Comparison of ENCODE assay signal across 9 cellular contexts in genomic region chr16:88303890-88304819, GRCh38.
DNase-seq lines count a peak whose midpoint lies in the region; ATAC-seq and TF ChIP-seq lines count a peak whose summit lies in the region.
"Had no signal": no experiment of that assay in that cellular context is flagged by ENCODE, and none has a peak within 500 bp of the region (broad histone marks: within the 10 kb centered on the region; RNA-seq: fewer than 3 reads in every experiment).

No MANE protein-coding gene starts in this region.

- H3K27ac ChIP-seq in upper lobe of right lung, result peak overlapping the region; percentile 6
- H3K27ac ChIP-seq in A673 (ENCODE audit: low read depth, low read length, poor library complexity, severe bottlenecking), result no peak overlapping the region

- CTCF ChIA-PET in A673 (lab: Charles Lee), result no interaction called here

- intact Hi-C loops in upper lobe of right lung (cut with DNase I) (no loop called here), A673 (cut with micrococcal nuclease; ENCODE audit: unreplicated experiment) (no loop called here)

- peak; percentile 74 for DNase-seq in HS-27A (ENCODE audit: low read depth)
- peak; percentile 93 to 97 for DNase-seq in cardiac fibroblast (ENCODE audit: low read depth in 2 of 2)
- DNase-seq in left kidney (ENCODE audit: low read depth, low spot score), result peak; percentile 89
- no peak for DNase-seq in upper lobe of right lung
- DNase-seq in stimulated activated naive CD4-positive, alpha-beta T cell (lab: John Stamatoyannopoulos, UW), result no peak
- DNase-seq in A673 (ENCODE audit: low spot score), result no peak
- DNase-seq in hypothalamus (lab: John Stamatoyannopoulos, UW), result no peak

- H3K4me3 ChIP-seq in cardiac fibroblast (replicated peaks in 1 of 2; ENCODE audit: low read depth in 2 of 2, low read length in 2 of 2), result no peak overlapping the region
- H3K4me3 ChIP-seq in upper lobe of right lung, result no peak overlapping the region
- no peak overlapping the region for H3K4me3 ChIP-seq in A673 (ENCODE audit: low read depth, low read length, poor library complexity, severe bottlenecking)

- H3K9me3 ChIP-seq in upper lobe of right lung (peaks cover 3% of the 10 kb centered on the region), A673 (ENCODE audit: low read depth, low read length, poor library complexity, severe bottlenecking) (no peaks in the 10 kb centered on the region)

- ATAC-seq in upper lobe of right lung (peak; percentile 77), HG03342 (IDR thresholded peaks at IDR 0.05; ENCODE audit: unreplicated experiment) (no peak)
- ATAC-seq: esophagus mucosa had no signal

- H3K27me3 ChIP-seq in upper lobe of right lung, result no peaks in the 10 kb centered on the region
- peaks cover 5% of the 10 kb centered on the region for H3K27me3 ChIP-seq in A673 (replicated peaks; ENCODE audit: insufficient read depth, low read depth, low read length, poor library complexity)

- no peaks in the 10 kb centered on the region for H3K36me3 ChIP-seq in upper lobe of right lung
- H3K36me3 ChIP-seq in A673 (ENCODE audit: insufficient read depth, low read length, poor library complexity, severe bottlenecking), result no peaks in the 10 kb centered on the region

- TF ChIP-seq CTCF in cardiac fibroblast (IDR thresholded peaks at IDR 0.05; ENCODE audit: low read depth, low read length) (no peak), upper lobe of right lung (IDR thresholded peaks at IDR 0.05) (no peak), A673 (conservative IDR thresholded peaks at IDR 0.05; ENCODE audit: low read depth, low read length) (no peak)

- H3K4me1 ChIP-seq in upper lobe of right lung, result peaks cover 4% of the 10 kb centered on the region
- H3K4me1 ChIP-seq in A673 (ENCODE audit: insufficient read depth, low read length, poor library complexity, severe bottlenecking), result no peaks in the 10 kb centered on the region

- POLR2A ChIA-PET in A673 (lab: Charles Lee; ENCODE audit: low non-redundant PET), result no interaction called here

- no TSS peak for BruUV-seq in A673 (replicated peaks; lab: Mats Ljungman, UMichigan)

Comparison
In these comparisons a context has a peak if more than half of its experiments do, and no peak if none do; other contexts are left out.
1. DNase-seq: peak in HS-27A (single experiment), cardiac fibroblast (2 of 2) and left kidney (single experiment); none in upper lobe of right lung (single experiment), stimulated activated naive CD4-positive, alpha-beta T cell (0 of 6), A673 (single experiment) and hypothalamus (0 of 51).